In the genomic region with DNA sequence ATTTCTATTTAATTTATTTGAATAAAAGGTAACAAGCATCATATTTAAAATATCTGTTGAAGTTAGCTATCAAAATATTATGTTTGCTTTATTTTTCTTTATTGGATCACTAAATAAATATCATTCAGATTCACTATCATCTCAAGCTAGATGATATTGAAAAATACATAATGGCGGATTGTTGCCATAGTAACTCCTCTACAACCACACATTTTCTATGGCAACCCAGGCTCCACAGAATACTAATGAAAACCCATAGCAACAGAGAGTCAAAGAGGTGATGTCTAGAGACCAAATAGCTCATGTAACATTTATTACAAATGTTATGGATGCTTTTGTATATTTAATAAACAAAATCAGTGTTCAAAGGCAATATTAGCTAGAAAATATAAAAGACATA, we compare ENCODE assay signal across 1 cellular context.
TF ChIP-seq lines count a peak whose summit lies in the region.

No MANE protein-coding gene starts in this region.

TF ChIP-seq in GM23338, 12 proteins besides CTCF, POLR2A, EP300 and RAD21 (continued from another document):
- TF ChIP-seq, protein P1, sequence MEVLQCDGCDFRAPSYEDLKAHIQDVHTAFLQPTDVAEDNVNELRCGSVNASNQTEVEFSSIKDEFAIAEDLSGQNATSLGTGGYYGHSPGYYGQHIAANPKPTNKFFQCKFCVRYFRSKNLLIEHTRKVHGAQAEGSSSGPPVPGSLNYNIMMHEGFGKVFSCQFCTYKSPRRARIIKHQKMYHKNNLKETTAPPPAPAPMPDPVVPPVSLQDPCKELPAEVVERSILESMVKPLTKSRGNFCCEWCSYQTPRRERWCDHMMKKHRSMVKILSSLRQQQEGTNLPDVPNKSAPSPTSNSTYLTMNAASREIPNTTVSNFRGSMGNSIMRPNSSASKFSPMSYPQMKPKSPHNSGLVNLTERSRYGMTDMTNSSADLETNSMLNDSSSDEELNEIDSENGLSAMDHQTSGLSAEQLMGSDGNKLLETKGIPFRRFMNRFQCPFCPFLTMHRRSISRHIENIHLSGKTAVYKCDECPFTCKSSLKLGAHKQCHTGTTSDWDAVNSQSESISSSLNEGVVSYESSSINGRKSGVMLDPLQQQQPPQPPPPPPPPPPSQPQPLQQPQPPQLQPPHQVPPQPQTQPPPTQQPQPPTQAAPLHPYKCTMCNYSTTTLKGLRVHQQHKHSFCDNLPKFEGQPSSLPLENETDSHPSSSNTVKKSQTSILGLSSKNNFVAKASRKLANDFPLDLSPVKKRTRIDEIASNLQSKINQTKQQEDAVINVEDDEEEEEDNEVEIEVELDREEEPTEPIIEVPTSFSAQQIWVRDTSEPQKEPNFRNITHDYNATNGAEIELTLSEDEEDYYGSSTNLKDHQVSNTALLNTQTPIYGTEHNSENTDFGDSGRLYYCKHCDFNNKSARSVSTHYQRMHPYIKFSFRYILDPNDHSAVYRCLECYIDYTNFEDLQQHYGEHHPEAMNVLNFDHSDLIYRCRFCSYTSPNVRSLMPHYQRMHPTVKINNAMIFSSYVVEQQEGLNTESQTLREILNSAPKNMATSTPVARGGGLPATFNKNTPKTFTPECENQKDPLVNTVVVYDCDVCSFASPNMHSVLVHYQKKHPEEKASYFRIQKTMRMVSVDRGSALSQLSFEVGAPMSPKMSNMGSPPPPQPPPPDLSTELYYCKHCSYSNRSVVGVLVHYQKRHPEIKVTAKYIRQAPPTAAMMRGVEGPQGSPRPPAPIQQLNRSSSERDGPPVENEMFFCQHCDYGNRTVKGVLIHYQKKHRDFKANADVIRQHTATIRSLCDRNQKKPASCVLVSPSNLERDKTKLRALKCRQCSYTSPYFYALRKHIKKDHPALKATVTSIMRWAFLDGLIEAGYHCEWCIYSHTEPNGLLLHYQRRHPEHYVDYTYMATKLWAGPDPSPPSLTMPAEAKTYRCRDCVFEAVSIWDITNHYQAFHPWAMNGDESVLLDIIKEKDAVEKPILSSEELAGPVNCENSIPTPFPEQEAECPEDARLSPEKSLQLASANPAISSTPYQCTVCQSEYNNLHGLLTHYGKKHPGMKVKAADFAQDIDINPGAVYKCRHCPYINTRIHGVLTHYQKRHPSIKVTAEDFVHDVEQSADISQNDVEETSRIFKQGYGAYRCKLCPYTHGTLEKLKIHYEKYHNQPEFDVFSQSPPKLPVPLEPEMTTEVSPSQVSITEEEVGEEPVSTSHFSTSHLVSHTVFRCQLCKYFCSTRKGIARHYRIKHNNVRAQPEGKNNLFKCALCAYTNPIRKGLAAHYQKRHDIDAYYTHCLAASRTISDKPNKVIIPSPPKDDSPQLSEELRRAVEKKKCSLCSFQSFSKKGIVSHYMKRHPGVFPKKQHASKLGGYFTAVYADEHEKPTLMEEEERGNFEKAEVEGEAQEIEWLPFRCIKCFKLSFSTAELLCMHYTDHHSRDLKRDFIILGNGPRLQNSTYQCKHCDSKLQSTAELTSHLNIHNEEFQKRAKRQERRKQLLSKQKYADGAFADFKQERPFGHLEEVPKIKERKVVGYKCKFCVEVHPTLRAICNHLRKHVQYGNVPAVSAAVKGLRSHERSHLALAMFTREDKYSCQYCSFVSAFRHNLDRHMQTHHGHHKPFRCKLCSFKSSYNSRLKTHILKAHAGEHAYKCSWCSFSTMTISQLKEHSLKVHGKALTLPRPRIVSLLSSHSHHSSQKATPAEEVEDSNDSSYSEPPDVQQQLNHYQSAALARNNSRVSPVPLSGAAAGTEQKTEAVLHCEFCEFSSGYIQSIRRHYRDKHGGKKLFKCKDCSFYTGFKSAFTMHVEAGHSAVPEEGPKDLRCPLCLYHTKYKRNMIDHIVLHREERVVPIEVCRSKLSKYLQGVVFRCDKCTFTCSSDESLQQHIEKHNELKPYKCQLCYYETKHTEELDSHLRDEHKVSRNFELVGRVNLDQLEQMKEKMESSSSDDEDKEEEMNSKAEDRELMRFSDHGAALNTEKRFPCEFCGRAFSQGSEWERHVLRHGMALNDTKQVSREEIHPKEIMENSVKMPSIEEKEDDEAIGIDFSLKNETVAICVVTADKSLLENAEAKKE (CRISPR knock-in tag; IDR thresholded peaks at IDR 0.05): no peak
- TF ChIP-seq, protein P2, sequence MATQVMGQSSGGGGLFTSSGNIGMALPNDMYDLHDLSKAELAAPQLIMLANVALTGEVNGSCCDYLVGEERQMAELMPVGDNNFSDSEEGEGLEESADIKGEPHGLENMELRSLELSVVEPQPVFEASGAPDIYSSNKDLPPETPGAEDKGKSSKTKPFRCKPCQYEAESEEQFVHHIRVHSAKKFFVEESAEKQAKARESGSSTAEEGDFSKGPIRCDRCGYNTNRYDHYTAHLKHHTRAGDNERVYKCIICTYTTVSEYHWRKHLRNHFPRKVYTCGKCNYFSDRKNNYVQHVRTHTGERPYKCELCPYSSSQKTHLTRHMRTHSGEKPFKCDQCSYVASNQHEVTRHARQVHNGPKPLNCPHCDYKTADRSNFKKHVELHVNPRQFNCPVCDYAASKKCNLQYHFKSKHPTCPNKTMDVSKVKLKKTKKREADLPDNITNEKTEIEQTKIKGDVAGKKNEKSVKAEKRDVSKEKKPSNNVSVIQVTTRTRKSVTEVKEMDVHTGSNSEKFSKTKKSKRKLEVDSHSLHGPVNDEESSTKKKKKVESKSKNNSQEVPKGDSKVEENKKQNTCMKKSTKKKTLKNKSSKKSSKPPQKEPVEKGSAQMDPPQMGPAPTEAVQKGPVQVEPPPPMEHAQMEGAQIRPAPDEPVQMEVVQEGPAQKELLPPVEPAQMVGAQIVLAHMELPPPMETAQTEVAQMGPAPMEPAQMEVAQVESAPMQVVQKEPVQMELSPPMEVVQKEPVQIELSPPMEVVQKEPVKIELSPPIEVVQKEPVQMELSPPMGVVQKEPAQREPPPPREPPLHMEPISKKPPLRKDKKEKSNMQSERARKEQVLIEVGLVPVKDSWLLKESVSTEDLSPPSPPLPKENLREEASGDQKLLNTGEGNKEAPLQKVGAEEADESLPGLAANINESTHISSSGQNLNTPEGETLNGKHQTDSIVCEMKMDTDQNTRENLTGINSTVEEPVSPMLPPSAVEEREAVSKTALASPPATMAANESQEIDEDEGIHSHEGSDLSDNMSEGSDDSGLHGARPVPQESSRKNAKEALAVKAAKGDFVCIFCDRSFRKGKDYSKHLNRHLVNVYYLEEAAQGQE (IDR thresholded peaks at IDR 0.05; ENCODE audit: unreplicated experiment): no peak
- TF ChIP-seq POLR2AphosphoS5 (IDR thresholded peaks at IDR 0.05; ENCODE audit: low read depth) (no peak), CREB1 (CRISPR knock-in tag; IDR thresholded peaks at IDR 0.05; ENCODE audit: low read depth) (no peak), JUNB (IDR thresholded peaks at IDR 0.05; ENCODE audit: unreplicated experiment) (no peak), NANOG (IDR thresholded peaks at IDR 0.05; ENCODE audit: borderline replicate concordance) (no peak), ZNF114 (CRISPR knock-in tag; IDR thresholded peaks at IDR 0.05) (no peak), ZNF331 (CRISPR knock-in tag; IDR thresholded peaks at IDR 0.05; ENCODE audit: low read depth) (no peak), EZH2phosphoT487 (IDR thresholded peaks at IDR 0.05; ENCODE audit: unreplicated experiment) (no peak)
